8 cellular contexts compared by ENCODE assay signal in genomic region chrX:130060122-130061069, GRCh38. TPM values are rescaled to one million over a fixed set of nuclear protein-coding genes. Genes with fewer than 3 reads are reported as not detected.
DNase-seq lines count a peak whose midpoint lies in the region; ATAC-seq and TF ChIP-seq lines count a peak whose summit lies in the region.

No MANE protein-coding gene starts in this region.

- 0 out of 2 replicates have a peak overlapping the region, but pooled peaks have one; percentile 8 for H3K27ac ChIP-seq in HUES6 (ENCODE audit: low read depth, low read length)
- H3K27ac ChIP-seq in PC-9, result no peak overlapping the region

- intact Hi-C loops in PC-9 (cut with micrococcal nuclease; ENCODE audit: unreplicated experiment), result loop anchor here (1.0 to 10.0 kb wide), 7 partner anchors 132 to 854 kb away; no protein-coding TSS in a partner anchor

- no peaks in the 10 kb centered on the region for H3K79me2 ChIP-seq in PC-9 (ENCODE audit: low read depth)

- peak overlapping the region; percentile 67 for H3K9ac ChIP-seq in HUES6 (ENCODE audit: low read length)

- H3K4me2 ChIP-seq in PC-9, result peak overlapping the region; percentile 77

- no peaks in the 10 kb centered on the region for H3K9me2 ChIP-seq in PC-9 (ENCODE audit: insufficient read depth)

- POLR2A ChIA-PET in PC-9 (lab: Charles Lee; ENCODE audit: unreplicated experiment), result interaction anchor here (0.6 kb wide), 1 partner anchor 130 kb away, joined by 5 read pairs; no protein-coding TSS in a partner anchor
- POLR2A ChIA-PET in naive thymus-derived CD8-positive, alpha-beta T cell (lab: Charles Lee), result interaction anchor here (0.6 to 1.4 kb wide), 3 partner anchors 56 to 455 kb away, joined by 3 to 11 read pairs (median 4); no protein-coding TSS in a partner anchor

- H3F3A ChIP-seq in PC-9 (ENCODE audit: insufficient read depth, low read depth), result peaks cover 13% of the 10 kb centered on the region; the same call in 1 of the 2 replicates

- H3K4me3 ChIP-seq in HUES6 (ENCODE audit: low read depth, low read length) (peak overlapping the region; percentile 62), PC-9 (peak overlapping the region; percentile 66), fibroblast of mammary gland (ENCODE audit: control insufficient read depth, low read depth, low read length) (peak overlapping the region; percentile 45)

- peak overlapping the region; percentile 52 to 84 (median 70) for H3K4me3 Mint-ChIP-seq in naive thymus-derived CD8-positive, alpha-beta T cell
- H3K4me3 Mint-ChIP-seq in stimulated activated memory B cell treated with anti-CD40 and anti-IgM and Interleukin-4, amounts not matched to agents 10 μg/mL and 1 μg/mL and 100 μg/mL, for 72 hours, result peak overlapping the region; percentile 87

- no peaks in the 10 kb centered on the region for H3K27me3 Mint-ChIP-seq in naive thymus-derived CD8-positive, alpha-beta T cell
- H3K27me3 Mint-ChIP-seq in stimulated activated memory B cell treated with anti-CD40 and anti-IgM and Interleukin-4, amounts not matched to agents 10 μg/mL and 1 μg/mL and 100 μg/mL, for 72 hours, result no peaks in the 10 kb centered on the region

- TF ChIP-seq CTCF in PC-9 (conservative IDR thresholded peaks at IDR 0.05) (peak; percentile 93), fibroblast of mammary gland (conservative IDR thresholded peaks at IDR 0.05; ENCODE audit: control insufficient read depth, insufficient read depth, low read depth, low read length) (peak; percentile 45)

- peak overlapping the region; percentile 71 for H2AFZ ChIP-seq in PC-9

- peaks cover 0 to 10% (median 0%) of the 10 kb centered on the region in 3 donors for H3K36me3 Mint-ChIP-seq in naive thymus-derived CD8-positive, alpha-beta T cell
- H3K36me3 Mint-ChIP-seq in stimulated activated memory B cell treated with anti-CD40 and anti-IgM and Interleukin-4, amounts not matched to agents 10 μg/mL and 1 μg/mL and 100 μg/mL, for 72 hours, result peaks cover 12% of the 10 kb centered on the region

- peaks cover 60% of the 10 kb centered on the region for H3K27me3 ChIP-seq in HUES6 (ENCODE audit: control insufficient read depth, insufficient read depth, low read length)
- no peaks in the 10 kb centered on the region for H3K27me3 ChIP-seq in PC-9 (ENCODE audit: insufficient read depth, low read depth)

- DNase-seq in DMS153 (lab: John Stamatoyannopoulos, UW) (peak; percentile 76), PC-9 (peak; percentile 64 to 93), activated T-helper 1 cell treated with Interleukin-2 at 50 U/mL for 16 hours (ENCODE audit: low read depth) (peak; percentile 72), fibroblast of mammary gland (ENCODE audit: low read depth) (peak; percentile 48)
- peak; percentile 57 to 85 (median 77) for DNase-seq in naive thymus-derived CD8-positive, alpha-beta T cell

- H3K9me3 ChIP-seq in HUES6 (ENCODE audit: control insufficient read depth, insufficient read depth, low read depth, low read length) (no peaks in the 10 kb centered on the region), PC-9 (ENCODE audit: insufficient read depth, low read depth) (no peaks in the 10 kb centered on the region)

- H4K20me1 ChIP-seq in PC-9 (ENCODE audit: insufficient read depth), result no peaks in the 10 kb centered on the region

- ATAC-seq in GM21526 (IDR thresholded peaks at IDR 0.05; ENCODE audit: low FRiP score, unreplicated experiment), result peak; percentile 82
- peak; percentile 88 to 90 for ATAC-seq in naive thymus-derived CD8-positive, alpha-beta T cell
- ATAC-seq in stimulated activated memory B cell treated with anti-CD40 and anti-IgM and Interleukin-4, amounts not matched to agents 10 μg/mL and 1 μg/mL and 100 μg/mL, for 72 hours, result peak; percentile 93

- no peaks in the 10 kb centered on the region for H3K36me3 ChIP-seq in HUES6 (ENCODE audit: control insufficient read depth, insufficient read depth, low read length)
- no peaks in the 10 kb centered on the region for H3K36me3 ChIP-seq in PC-9 (ENCODE audit: low read depth)

- CTCF ChIA-PET in PC-9 (lab: Charles Lee), result interaction anchor here (0.5 to 1.3 kb wide), 16 partner anchors 37 to 556 kb away, joined by 3 to 14 read pairs (median 4); no protein-coding TSS in a partner anchor

- peaks cover 25% of the 10 kb centered on the region for H3K4me1 ChIP-seq in HUES6 (ENCODE audit: control insufficient read depth, insufficient read depth, low read length)
- H3K4me1 ChIP-seq in PC-9 (replicated peaks; ENCODE audit: insufficient read depth), result no peaks in the 10 kb centered on the region

- peaks cover 0 to 9% (median 4%) of the 10 kb centered on the region in 4 donors for H3K4me1 Mint-ChIP-seq in naive thymus-derived CD8-positive, alpha-beta T cell
- peaks cover 11% of the 10 kb centered on the region for H3K4me1 Mint-ChIP-seq in stimulated activated memory B cell treated with anti-CD40 and anti-IgM and Interleukin-4, amounts not matched to agents 10 μg/mL and 1 μg/mL and 100 μg/mL, for 72 hours

- peak overlapping the region in 3 of 10 donors; percentile 5 to 55 (median 14) for H3K27ac Mint-ChIP-seq in naive thymus-derived CD8-positive, alpha-beta T cell
- H3K27ac Mint-ChIP-seq in stimulated activated memory B cell treated with anti-CD40 and anti-IgM and Interleukin-4, amounts not matched to agents 10 μg/mL and 1 μg/mL and 100 μg/mL, for 72 hours, result peak overlapping the region; percentile 81

- peaks cover 0 to 3% (median 0%) of the 10 kb centered on the region in 9 donors for H3K9me3 Mint-ChIP-seq in naive thymus-derived CD8-positive, alpha-beta T cell
- no peaks in the 10 kb centered on the region for H3K9me3 Mint-ChIP-seq in stimulated activated memory B cell treated with anti-CD40 and anti-IgM and Interleukin-4, amounts not matched to agents 10 μg/mL and 1 μg/mL and 100 μg/mL, for 72 hours

- no TSS peak for BruUV-seq in PC-9 (replicated peaks; lab: Mats Ljungman, UMichigan)

RNA-seq across cellular contexts. Expression of gene ELF4, which starts 49.9 kb away (rescaled TPM):
- 53.0 and 60.3 TPM in 2 replicates for total RNA-seq in PC-9 (2021)
- 10 to 100 TPM; 17.9 to 18.2 TPM for total RNA-seq in naive thymus-derived CD8-positive, alpha-beta T cell
- polyA plus RNA-seq in naive thymus-derived CD8-positive, alpha-beta T cell, result 10 to 100 TPM in 1 of 3 donors, 1 to 10 TPM in 2; 7.7 to 10.9 (median 9.2) TPM
